In genomic region chr1:59007820-59008598, GRCh38 we compare ENCODE assay signal across 8 cellular contexts.
DNase-seq lines count a peak whose midpoint lies in the region; ATAC-seq lines count a peak whose summit lies in the region.
"Had no signal": no experiment of that assay in that cellular context is flagged by ENCODE, and none has a peak within 500 bp of the region (broad histone marks: within the 10 kb centered on the region; RNA-seq: fewer than 3 reads in every experiment).

No MANE protein-coding gene starts in this region.

- H3K4me3 Mint-ChIP-seq in activated naive CD8-positive, alpha-beta T cell treated with anti-CD3 and anti-CD28 coated beads, Interleukin-2, amount 50 U/mL, for 24 hours = peak overlapping the region; percentile 24

- peak; percentile 53 for DNase-seq in activated naive CD8-positive, alpha-beta T cell treated with anti-CD3 and anti-CD28 coated beads, Interleukin-2, amount 50 U/mL, for 24 hours
- peak; percentile 88 for DNase-seq in smooth muscle cell of the brain vasculature (ENCODE audit: low read depth, low spot score)
- no peak for DNase-seq in inferior parietal cortex (ENCODE audit: extremely low spot score)
- no peak for DNase-seq in NCI-H526 (lab: John Stamatoyannopoulos, UW)

- H3K27ac Mint-ChIP-seq in activated naive CD8-positive, alpha-beta T cell treated with anti-CD3 and anti-CD28 coated beads, Interleukin-2, amount 50 U/mL, for 24 hours = peak overlapping the region; percentile 85

- no peaks in the 10 kb centered on the region for H3K36me3 Mint-ChIP-seq in activated naive CD8-positive, alpha-beta T cell treated with anti-CD3 and anti-CD28 coated beads, Interleukin-2, amount 50 U/mL, for 24 hours (ENCODE audit: low read depth)

- H3K4me1 Mint-ChIP-seq in activated naive CD8-positive, alpha-beta T cell treated with anti-CD3 and anti-CD28 coated beads, Interleukin-2, amount 50 U/mL, for 24 hours = peaks cover 63% of the 10 kb centered on the region

- H3K9me3 Mint-ChIP-seq in activated naive CD8-positive, alpha-beta T cell treated with anti-CD3 and anti-CD28 coated beads, Interleukin-2, amount 50 U/mL, for 24 hours = no peaks in the 10 kb centered on the region

- H3K27me3 Mint-ChIP-seq in activated naive CD8-positive, alpha-beta T cell treated with anti-CD3 and anti-CD28 coated beads, Interleukin-2, amount 50 U/mL, for 24 hours = no peaks in the 10 kb centered on the region

- ATAC-seq in GM19351 (IDR thresholded peaks at IDR 0.05; ENCODE audit: unreplicated experiment) = peak; percentile 57
- ATAC-seq in HG03039 (IDR thresholded peaks at IDR 0.05; ENCODE audit: unreplicated experiment) = peak; percentile 46
- ATAC-seq in activated naive CD8-positive, alpha-beta T cell treated with anti-CD3 and anti-CD28 coated beads, Interleukin-2, amount 50 U/mL, for 24 hours = peak; percentile 88
- no peak for ATAC-seq in HG03469 (IDR thresholded peaks at IDR 0.05; ENCODE audit: unreplicated experiment)
- ATAC-seq: HepG2 had no signal

Comparison
In these comparisons a context has a peak if more than half of its experiments do, and no peak if none do; other contexts are left out.
1. DNase-seq: peak in activated naive CD8-positive, alpha-beta T cell treated with anti-CD3 and anti-CD28 coated beads, Interleukin-2, amount 50 U/mL, for 24 hours (single experiment) and smooth muscle cell of the brain vasculature (single experiment); none in inferior parietal cortex (single experiment) and NCI-H526 (0 of 2).